In genomic region chr5:109468737-109469420, GRCh38 we compare ENCODE assay signal across 8 cellular contexts. TPM values are rescaled to one million over a fixed set of nuclear protein-coding genes. Genes with fewer than 3 reads are reported as not detected.
DNase-seq lines count a peak whose midpoint lies in the region; ATAC-seq, FAIRE-seq and TF ChIP-seq lines count a peak whose summit lies in the region.

No MANE protein-coding gene starts in this region.

- H3K27ac Mint-ChIP-seq in activated B cell treated with CpG ODN at 0.5 μM for 24 hours = no peak overlapping the region

- H3K27me3 ChIP-seq in BE2C = no peaks in the 10 kb centered on the region

- TF ChIP-seq CTCF in BE2C (IDR thresholded peaks at IDR 0.05; ENCODE audit: low read depth, low read length) (peak; percentile 93), activated B cell treated with CpG ODN at 0.5 μM for 24 hours (IDR thresholded peaks at IDR 0.05) (no peak), kidney (IDR thresholded peaks at IDR 0.05; ENCODE audit: borderline replicate concordance, extremely low read depth, insufficient read depth) (peak; percentile 81)

- H3K9me3 ChIP-seq in BE2C = no peaks in the 10 kb centered on the region
- H3K9me3 ChIP-seq in kidney (ENCODE audit: control insufficient read depth in 1 of 2, low read length in 2 of 2) = no peaks in the 10 kb centered on the region

- no peak overlapping the region for H3K4me3 ChIP-seq in BE2C (ENCODE audit: low read depth, low read length)
- no peak overlapping the region for H3K4me3 ChIP-seq in kidney (ENCODE audit: low read length in 2 of 2)

- H3K27ac ChIP-seq in caudate nucleus (ENCODE audit: low read depth, low read length) (no peak overlapping the region), kidney (ENCODE audit: low read depth in 2 of 2, low read length in 2 of 2) (no peak overlapping the region)

- FAIRE-seq in kidney (lab: Jason Lieb, UNC) = peak; percentile 98

- H3K4me1 ChIP-seq in BE2C = no peaks in the 10 kb centered on the region
- H3K4me1 ChIP-seq in kidney (ENCODE audit: control insufficient read depth in 1 of 2, insufficient read depth in 1 of 2, low read depth in 1 of 2, low read length in 2 of 2) = no peaks in the 10 kb centered on the region

- H3K9ac ChIP-seq in kidney (ENCODE audit: low read length in 2 of 2) = no peak overlapping the region

- ATAC-seq in GM19043 (IDR thresholded peaks at IDR 0.05; ENCODE audit: low read depth, unreplicated experiment) (peak; percentile 99), HG03196 (IDR thresholded peaks at IDR 0.05; ENCODE audit: unreplicated experiment) (peak; percentile 95), activated B cell treated with CpG ODN at 0.5 μM for 24 hours (ENCODE audit: low read depth) (peak; percentile 93)

- H3K9me3 Mint-ChIP-seq in activated B cell treated with CpG ODN at 0.5 μM for 24 hours = no peaks in the 10 kb centered on the region

- intact Hi-C loops in activated B cell treated with CpG ODN at 0.5 μM for 24 hours (cut with micrococcal nuclease) (loop anchor here (1.0 to 2.0 kb wide), 4 partner anchors 59 to 826 kb away; no protein-coding TSS in a partner anchor), kidney (cut with DNase I) (no loop called here)

- H3K4me3 Mint-ChIP-seq in activated B cell treated with CpG ODN at 0.5 μM for 24 hours = no peak overlapping the region

- no peaks in the 10 kb centered on the region for H3K27me3 Mint-ChIP-seq in activated B cell treated with CpG ODN at 0.5 μM for 24 hours

- no peaks in the 10 kb centered on the region for H3K36me3 ChIP-seq in BE2C
- no peaks in the 10 kb centered on the region for H3K36me3 ChIP-seq in kidney (ENCODE audit: control insufficient read depth in 1 of 2, insufficient read depth in 2 of 2, low read length in 2 of 2)

- peaks cover 6% of the 10 kb centered on the region for H3K4me1 Mint-ChIP-seq in activated B cell treated with CpG ODN at 0.5 μM for 24 hours

- CTCF ChIA-PET in activated B cell treated with CpG ODN at 0.5 μM for 24 hours (lab: Charles Lee) = interaction anchor here (1.0 to 2.2 kb wide), 4 partner anchors 9 to 827 kb away, joined by 3 to 6 read pairs (median 3); no protein-coding TSS in a partner anchor

- DNase-seq in BE2C = peak; percentile 94
- peak; percentile 74 for DNase-seq in NCI-H2227 treated with DMSO at 0.1 percent for 48 hours (lab: John Stamatoyannopoulos, UW)
- DNase-seq in activated B cell treated with CpG ODN at 0.5 μM for 24 hours = peak; percentile 55
- DNase-seq in caudate nucleus (lab: John Stamatoyannopoulos, UW) = peak in 58 of 61 donors; percentile 2 to 92 (median 62)
- peak; percentile 98 for DNase-seq in kidney
- DNase-seq in stimulated activated CD4-positive, alpha-beta T cell treated with anti-CD3 and anti-CD28 coated beads, Interleukin-1b, Interleukin-23, amount 100 ng/mL, for 4 hours (ENCODE audit: low read depth in 2 of 2) = peak; percentile 36 to 41

- POLR2A ChIA-PET in activated B cell treated with CpG ODN at 0.5 μM for 24 hours (lab: Charles Lee) = no interaction called here

- H3K36me3 Mint-ChIP-seq in activated B cell treated with CpG ODN at 0.5 μM for 24 hours (ENCODE audit: low read depth) = no peaks in the 10 kb centered on the region

RNA-seq across cellular contexts. Expression of gene PJA2, which starts 59.1 kb away (rescaled TPM):
- 30.0 TPM for polyA plus RNA-seq in BE2C (2012; ENCODE audit: insufficient read depth, insufficient read length, low read depth)
- total RNA-seq in activated B cell treated with CpG ODN at 0.5 μM for 24 hours (55.3 and 58.0 TPM in 2 replicates), kidney (103 TPM)
- polyA plus RNA-seq in kidney (ENCODE audit: insufficient read depth, low read depth, low replicate concordance) = 30.3 TPM

Comparison
In these comparisons a context has a peak if more than half of its experiments do, and no peak if none do; other contexts are left out.
1. DNase-seq: peak in every context shown above with its lines; median percentile 98 in kidney; 94 in BE2C; 74 in NCI-H2227 treated with DMSO at 0.1 percent for 48 hours; 62 in caudate nucleus; 55 in activated B cell treated with CpG ODN at 0.5 μM for 24 hours; 38 in stimulated activated CD4-positive, alpha-beta T cell treated with anti-CD3 and anti-CD28 coated beads, Interleukin-1b, Interleukin-23, amount 100 ng/mL, for 4 hours.